ENCODE assay signal across 8 cellular contexts in genomic region chr11:8963569-8964323, GRCh38. TPM values are rescaled to one million over a fixed set of nuclear protein-coding genes. Genes with fewer than 3 reads are reported as not detected.
DNase-seq lines count a peak whose midpoint lies in the region; ATAC-seq, FAIRE-seq and TF ChIP-seq lines count a peak whose summit lies in the region.

No MANE protein-coding gene starts in this region.

- peaks cover 4% of the 10 kb centered on the region for H3K36me3 Mint-ChIP-seq in activated CD4-positive, alpha-beta T cell treated with anti-CD3 and anti-CD28 coated beads for 36 hours (ENCODE audit: low read depth)

- no TSS peak for BruUV-seq in HepG2 (replicated peaks; lab: Mats Ljungman, UMichigan)

- no peaks in the 10 kb centered on the region for H3K9me3 ChIP-seq in HepG2 (ENCODE audit: low read length)

- no peaks in the 10 kb centered on the region for H3K36me3 ChIP-seq in HepG2 (replicated peaks in 1 of 2; ENCODE audit: control insufficient read depth in 1 of 2, insufficient read depth in 2 of 2, low read length in 2 of 2)

- 11% methylated on average over 12 of the region's 39 CpGs for WGBS in HepG2 (ENCODE audit: low lambda C conversion rate)

- CTCF ChIA-PET in activated CD4-positive, alpha-beta T cell treated with anti-CD3 and anti-CD28 coated beads for 36 hours (lab: Charles Lee), result interaction anchor here (0.6 to 1.8 kb wide), 8 partner anchors 14 to 1690 kb away, joined by 3 to 9 read pairs (median 3); no protein-coding TSS in a partner anchor
- CTCF ChIA-PET in HepG2 (lab: Yijun Ruan, JAX; ENCODE audit: low intra/inter-chr PET ratio, low total read pairs), result no interaction called here

- ATAC-seq in GM18868 (IDR thresholded peaks at IDR 0.05; ENCODE audit: unreplicated experiment) (peak; percentile 64), HG03135 (IDR thresholded peaks at IDR 0.05; ENCODE audit: unreplicated experiment) (peak; percentile 65), HepG2 (peak; percentile 86)
- peak; percentile 81 for ATAC-seq in activated CD4-positive, alpha-beta T cell treated with anti-CD3 and anti-CD28 coated beads for 36 hours

- peaks cover 19% of the 10 kb centered on the region for H3K4me1 ChIP-seq in HepG2 (ENCODE audit: insufficient read depth, low read length)

- H3K4me2 ChIP-seq in HepG2 (ENCODE audit: low read depth, low read length), result peak overlapping the region; percentile 84

- TF ChIP-seq POLR2A in HepG2 (IDR thresholded peaks at IDR 0.05; ENCODE audit: insufficient read depth in 1 of 2, low read depth in 2 of 2, low read length in 2 of 2), result no peak

- H3K27me3 Mint-ChIP-seq in activated CD4-positive, alpha-beta T cell treated with anti-CD3 and anti-CD28 coated beads for 36 hours, result no peaks in the 10 kb centered on the region

- in situ Hi-C loops in ACHN (cut with HindIII; ENCODE audit: low pct_ligation_motif_present, low pct_unique_long_range_greater_than_20kb, low sequenced_read_pairs), result no loop called here
- in situ Hi-C loops in HepG2 (cut with HindIII; ENCODE audit: extremely low pct_ligation_motif_present, low pct_unique_long_range_greater_than_20kb), result loop anchor here (25.0 kb wide), 1 partner anchor 276 kb away; the partner anchor contains the start of genes RPL27A and TRIM66

- peaks cover 13% of the 10 kb centered on the region for H3K79me2 ChIP-seq in HepG2 (ENCODE audit: insufficient read depth, low read length)

- H3K27ac ChIP-seq in cingulate gyrus (ENCODE audit: low read depth, low read length) (peak overlapping the region; percentile 74), HepG2 (ENCODE audit: extremely low read length, insufficient read depth, low read length) (peak overlapping the region; percentile 88)

- no peak for TF ChIP-seq CTCF in HepG2 (CRISPR knock-in tag; IDR thresholded peaks at IDR 0.05)

- H2AFZ ChIP-seq in HepG2 (ENCODE audit: low read length), result no peak overlapping the region

- peak; percentile 73 for DNase-seq in ACHN
- peak; percentile 86 for DNase-seq in NCI-H2196 (lab: John Stamatoyannopoulos, UW; ENCODE audit: unreplicated experiment)
- peak; percentile 89 for DNase-seq in activated CD4-positive, alpha-beta T cell treated with anti-CD3 and anti-CD28 coated beads for 36 hours
- DNase-seq in HepG2 (ENCODE audit: low spot score), result peak; percentile 70
- peak; percentile 48 to 79 (median 52) for DNase-seq in stimulated activated CD4-positive, alpha-beta T cell treated with anti-CD3 and anti-CD28 coated beads, TNF-alpha, amount 100 ng/mL, for 24 hours (ENCODE audit: low read depth in 3 of 3)

- POLR2A ChIA-PET in activated CD4-positive, alpha-beta T cell treated with anti-CD3 and anti-CD28 coated beads for 36 hours (lab: Charles Lee), result interaction anchor here (0.6 to 1.1 kb wide), 3 partner anchors 40 to 337 kb away, joined by 3 to 4 read pairs (median 3); partner anchors contain the start of genes AKIP1 and NRIP3
- POLR2A ChIA-PET in HepG2 (lab: Yijun Ruan, JAX), result interaction anchor here (0.9 to 2.0 kb wide), 16 partner anchors 12 to 1845 kb away, joined by 3 to 12 read pairs (median 4); partner anchors contain the start of genes AKIP1, EIF4G2, RPL27A and TRIM66

- H3K9ac ChIP-seq in HepG2 (ENCODE audit: insufficient read depth, low read depth, low read length), result peak overlapping the region; percentile 86

- no peaks in the 10 kb centered on the region for H3K27me3 ChIP-seq in HepG2 (ENCODE audit: control insufficient read depth in 1 of 2, insufficient read depth in 2 of 2, low read length in 2 of 2)

- peak overlapping the region; percentile 89 for H3K27ac Mint-ChIP-seq in activated CD4-positive, alpha-beta T cell treated with anti-CD3 and anti-CD28 coated beads for 36 hours

- TF ChIP-seq EP300 in HepG2 (IDR thresholded peaks at IDR 0.05; ENCODE audit: low read depth in 2 of 2, low read length in 2 of 2) (no peak), HepG2 (CRISPR knock-in tag; IDR thresholded peaks at IDR 0.05; ENCODE audit: borderline replicate concordance) (no peak)

- H3K9me3 Mint-ChIP-seq in activated CD4-positive, alpha-beta T cell treated with anti-CD3 and anti-CD28 coated beads for 36 hours (ENCODE audit: low read depth), result no peaks in the 10 kb centered on the region

- no peak for TF ChIP-seq RAD21 in HepG2 (CRISPR knock-in tag; IDR thresholded peaks at IDR 0.05)

- FAIRE-seq in HepG2 (lab: Jason Lieb, UNC), result no peak

- intact Hi-C loops in activated CD4-positive, alpha-beta T cell treated with anti-CD3 and anti-CD28 coated beads for 36 hours (cut with DNase I, micrococcal nuclease), result loop anchor here (1.0 to 5.0 kb wide), 12 partner anchors 38 to 610 kb away; partner anchors contain the start of genes RPL27A (in 2 of the 2), TRIM66 (in 2 of the 2), AKIP1 (in 1 of the 2) and IPO7 (in 1 of the 2)
- intact Hi-C loops in HepG2 (cut with micrococcal nuclease; ENCODE audit: unreplicated experiment), result loop anchor here (1.0 to 5.0 kb wide), 3 partner anchors 53 to 276 kb away; partner anchors contain the start of gene AKIP1

- peak overlapping the region; percentile 86 to 93 (median 89) for H3K4me3 ChIP-seq in HepG2 (replicated peaks in 1 of 3; ENCODE audit: insufficient read depth in 1 of 3, low read depth in 2 of 3, low read length in 3 of 3)

- H4K20me1 ChIP-seq in HepG2 (ENCODE audit: insufficient read depth, low read length), result no peaks in the 10 kb centered on the region

- H3K4me3 Mint-ChIP-seq in activated CD4-positive, alpha-beta T cell treated with anti-CD3 and anti-CD28 coated beads for 36 hours, result peak overlapping the region; percentile 81

- peaks cover 32% of the 10 kb centered on the region for H3K4me1 Mint-ChIP-seq in activated CD4-positive, alpha-beta T cell treated with anti-CD3 and anti-CD28 coated beads for 36 hours

RNA-seq across cellular contexts. Expression of gene TMEM9B, which starts 0.5 kb away (rescaled TPM):
- total RNA-seq in activated CD4-positive, alpha-beta T cell treated with anti-CD3 and anti-CD28 coated beads for 36 hours, result 10 to 100 TPM in 1 of 2 experiments, 1 to 10 TPM in 1; 9.9 to 13.1 TPM
- total RNA-seq in HepG2 (2016; rRNA removed; fragmentation: Illumina TruSeq; extraction: Trizol), result 17.4 and 20.8 TPM in 2 replicates
- total RNA-seq in HepG2 (2016; cell fraction: cytosol; rRNA removed; fragmentation: Illumina TruSeq; extraction: Trizol; ENCODE audit: low read depth), result 12.2 and 14.3 TPM in 2 replicates
- 17.2 and 21.3 TPM in 2 replicates for total RNA-seq in HepG2 (2016; cell fraction: insoluble cytoplasmic fraction; rRNA removed; fragmentation: Illumina TruSeq; extraction: Trizol)
- total RNA-seq in HepG2 (2016; cell fraction: membrane; rRNA removed; fragmentation: Illumina TruSeq; extraction: Trizol), result 25.3 and 25.6 TPM in 2 replicates
- 13.8 and 15.3 TPM in 2 replicates for total RNA-seq in HepG2 (2016; cell fraction: nucleus; rRNA removed; fragmentation: Illumina TruSeq; extraction: Trizol)
- polyA plus RNA-seq in HepG2 (2011; rRNA removed), result 12.3 and 12.4 TPM in 2 replicates
- polyA plus RNA-seq in HepG2 (2011; cell fraction: cytosol; rRNA removed), result 6.4 and 13.3 TPM in 2 replicates
- 2.8 and 4.6 TPM in 2 replicates for polyA plus RNA-seq in HepG2 (2011; cell fraction: nucleus; rRNA removed)
- 13.0 and 19.3 TPM in 2 replicates for polyA plus RNA-seq in HepG2 (2012)
- 14.7 and 19.1 TPM in 2 replicates for polyA plus RNA-seq in HepG2 (2016; cell fraction: cytosol; fragmentation: Illumina TruSeq; extraction: Trizol; ENCODE audit: low read depth)
- 21.0 and 21.7 TPM in 2 replicates for polyA plus RNA-seq in HepG2 (2016; cell fraction: insoluble cytoplasmic fraction; fragmentation: Illumina TruSeq; extraction: Trizol; ENCODE audit: low read depth)
- 23.1 and 24.9 TPM in 2 replicates for polyA plus RNA-seq in HepG2 (2016; cell fraction: membrane; fragmentation: Illumina TruSeq; extraction: Trizol; ENCODE audit: low read depth)
- 24.7 and 25.5 TPM in 2 replicates for polyA plus RNA-seq in HepG2 (2016; cell fraction: nucleus; fragmentation: Illumina TruSeq; extraction: Trizol; ENCODE audit: insufficient read depth, low read depth)
- 5.0 and 18.1 TPM in 2 replicates for polyA minus RNA-seq in HepG2 (2011; rRNA and poly(A)+ RNA removed; ENCODE audit: low replicate concordance)
- polyA minus RNA-seq in HepG2 (2011; cell fraction: cytosol; rRNA and poly(A)+ RNA removed), result 3.5 and 4.5 TPM in 2 replicates
- polyA minus RNA-seq in HepG2 (2011; cell fraction: nucleus; rRNA and poly(A)+ RNA removed), result 5.5 and 6.5 TPM in 2 replicates

RNA-seq across cellular contexts. Expression of gene ASCL3, which starts 20.9 kb away (rescaled TPM):
- total RNA-seq in activated CD4-positive, alpha-beta T cell treated with anti-CD3 and anti-CD28 coated beads for 36 hours, result not detected
- not detected in 2 replicates for total RNA-seq in HepG2 (2016; rRNA removed; fragmentation: Illumina TruSeq; extraction: Trizol)
- not detected in 2 replicates for total RNA-seq in HepG2 (2016; cell fraction: cytosol; rRNA removed; fragmentation: Illumina TruSeq; extraction: Trizol; ENCODE audit: low read depth)
- total RNA-seq in HepG2 (2016; cell fraction: insoluble cytoplasmic fraction; rRNA removed; fragmentation: Illumina TruSeq; extraction: Trizol), result not detected in 2 replicates
- total RNA-seq in HepG2 (2016; cell fraction: membrane; rRNA removed; fragmentation: Illumina TruSeq; extraction: Trizol), result not detected in 2 replicates
- not detected in 2 replicates for total RNA-seq in HepG2 (2016; cell fraction: nucleus; rRNA removed; fragmentation: Illumina TruSeq; extraction: Trizol)
- not detected in 2 replicates for polyA plus RNA-seq in HepG2 (2011; rRNA removed)
- not detected in 2 replicates for polyA plus RNA-seq in HepG2 (2011; cell fraction: cytosol; rRNA removed)
- polyA plus RNA-seq in HepG2 (2011; cell fraction: nucleus; rRNA removed), result not detected in 2 replicates
- not detected in 2 replicates for polyA plus RNA-seq in HepG2 (2012)
- polyA plus RNA-seq in HepG2 (2016; cell fraction: cytosol; fragmentation: Illumina TruSeq; extraction: Trizol; ENCODE audit: low read depth), result not detected in 2 replicates
- polyA plus RNA-seq in HepG2 (2016; cell fraction: insoluble cytoplasmic fraction; fragmentation: Illumina TruSeq; extraction: Trizol; ENCODE audit: low read depth), result not detected in 2 replicates
- polyA plus RNA-seq in HepG2 (2016; cell fraction: membrane; fragmentation: Illumina TruSeq; extraction: Trizol; ENCODE audit: low read depth), result not detected in 2 replicates
- polyA plus RNA-seq in HepG2 (2016; cell fraction: nucleus; fragmentation: Illumina TruSeq; extraction: Trizol; ENCODE audit: insufficient read depth, low read depth), result not detected in 2 replicates
- not detected in 2 replicates for polyA minus RNA-seq in HepG2 (2011; rRNA and poly(A)+ RNA removed; ENCODE audit: low replicate concordance)
- not detected in 2 replicates for polyA minus RNA-seq in HepG2 (2011; cell fraction: cytosol; rRNA and poly(A)+ RNA removed)
- polyA minus RNA-seq in HepG2 (2011; cell fraction: nucleus; rRNA and poly(A)+ RNA removed), result not detected in 2 replicates

RNA-seq across cellular contexts. Expression of gene C11orf16, which starts 31.0 kb away (rescaled TPM):
- total RNA-seq in activated CD4-positive, alpha-beta T cell treated with anti-CD3 and anti-CD28 coated beads for 36 hours, result not detected
- total RNA-seq in HepG2 (2016; rRNA removed; fragmentation: Illumina TruSeq; extraction: Trizol), result not detected in 2 replicates
- total RNA-seq in HepG2 (2016; cell fraction: cytosol; rRNA removed; fragmentation: Illumina TruSeq; extraction: Trizol; ENCODE audit: low read depth), result not detected in 2 replicates
- total RNA-seq in HepG2 (2016; cell fraction: insoluble cytoplasmic fraction; rRNA removed; fragmentation: Illumina TruSeq; extraction: Trizol), result not detected in 2 replicates
- not detected in 2 replicates for total RNA-seq in HepG2 (2016; cell fraction: membrane; rRNA removed; fragmentation: Illumina TruSeq; extraction: Trizol)
- not detected in 2 replicates for total RNA-seq in HepG2 (2016; cell fraction: nucleus; rRNA removed; fragmentation: Illumina TruSeq; extraction: Trizol)
- polyA plus RNA-seq in HepG2 (2011; rRNA removed), result not detected in 2 replicates
- polyA plus RNA-seq in HepG2 (2011; cell fraction: cytosol; rRNA removed), result not detected in 2 replicates
- not detected in 2 replicates for polyA plus RNA-seq in HepG2 (2011; cell fraction: nucleus; rRNA removed)
- polyA plus RNA-seq in HepG2 (2012), result not detected in 2 replicates
- polyA plus RNA-seq in HepG2 (2016; cell fraction: cytosol; fragmentation: Illumina TruSeq; extraction: Trizol; ENCODE audit: low read depth), result not detected in 2 replicates
- not detected in 2 replicates for polyA plus RNA-seq in HepG2 (2016; cell fraction: insoluble cytoplasmic fraction; fragmentation: Illumina TruSeq; extraction: Trizol; ENCODE audit: low read depth)
- not detected in 2 replicates for polyA plus RNA-seq in HepG2 (2016; cell fraction: membrane; fragmentation: Illumina TruSeq; extraction: Trizol; ENCODE audit: low read depth)
- polyA plus RNA-seq in HepG2 (2016; cell fraction: nucleus; fragmentation: Illumina TruSeq; extraction: Trizol; ENCODE audit: insufficient read depth, low read depth), result not detected in 2 replicates
- polyA minus RNA-seq in HepG2 (2011; rRNA and poly(A)+ RNA removed; ENCODE audit: low replicate concordance), result not detected in 2 replicates
- not detected in 2 replicates for polyA minus RNA-seq in HepG2 (2011; cell fraction: cytosol; rRNA and poly(A)+ RNA removed)
- polyA minus RNA-seq in HepG2 (2011; cell fraction: nucleus; rRNA and poly(A)+ RNA removed), result not detected in 2 replicates

RNA-seq across cellular contexts. Expression of gene NRIP3, which starts 40.1 kb away (rescaled TPM):
- total RNA-seq in activated CD4-positive, alpha-beta T cell treated with anti-CD3 and anti-CD28 coated beads for 36 hours, result 1 to 10 TPM; 2.1 to 2.2 TPM
- 0.07 and 0.24 TPM in 2 replicates for total RNA-seq in HepG2 (2016; rRNA removed; fragmentation: Illumina TruSeq; extraction: Trizol)
- total RNA-seq in HepG2 (2016; cell fraction: cytosol; rRNA removed; fragmentation: Illumina TruSeq; extraction: Trizol; ENCODE audit: low read depth), result not detected in 2 replicates
- total RNA-seq in HepG2 (2016; cell fraction: insoluble cytoplasmic fraction; rRNA removed; fragmentation: Illumina TruSeq; extraction: Trizol), result 0.04 and 0.06 TPM in 2 replicates
- total RNA-seq in HepG2 (2016; cell fraction: membrane; rRNA removed; fragmentation: Illumina TruSeq; extraction: Trizol), result 0.07 and 0.12 TPM in 2 replicates
- total RNA-seq in HepG2 (2016; cell fraction: nucleus; rRNA removed; fragmentation: Illumina TruSeq; extraction: Trizol), result not detected in 2 replicates
- polyA plus RNA-seq in HepG2 (2011; rRNA removed), result 0.03 and 0.04 TPM in 2 replicates
- polyA plus RNA-seq in HepG2 (2011; cell fraction: cytosol; rRNA removed), result 0.04 and 0.06 TPM in 2 replicates
- polyA plus RNA-seq in HepG2 (2011; cell fraction: nucleus; rRNA removed), result 0.05 and 0.19 TPM in 2 replicates
- polyA plus RNA-seq in HepG2 (2012), result 0.07 and 0.12 TPM in 2 replicates
- not detected in 2 replicates for polyA plus RNA-seq in HepG2 (2016; cell fraction: cytosol; fragmentation: Illumina TruSeq; extraction: Trizol; ENCODE audit: low read depth)
- polyA plus RNA-seq in HepG2 (2016; cell fraction: insoluble cytoplasmic fraction; fragmentation: Illumina TruSeq; extraction: Trizol; ENCODE audit: low read depth), result not detected in 2 replicates
- not detected in 2 replicates for polyA plus RNA-seq in HepG2 (2016; cell fraction: membrane; fragmentation: Illumina TruSeq; extraction: Trizol; ENCODE audit: low read depth)
- not detected in 2 replicates for polyA plus RNA-seq in HepG2 (2016; cell fraction: nucleus; fragmentation: Illumina TruSeq; extraction: Trizol; ENCODE audit: insufficient read depth, low read depth)
- polyA minus RNA-seq in HepG2 (2011; rRNA and poly(A)+ RNA removed; ENCODE audit: low replicate concordance), result 0.06 TPM in 1 of 2 replicates, not detected in the other
- not detected in 2 replicates for polyA minus RNA-seq in HepG2 (2011; cell fraction: cytosol; rRNA and poly(A)+ RNA removed)
- not detected in 2 replicates for polyA minus RNA-seq in HepG2 (2011; cell fraction: nucleus; rRNA and poly(A)+ RNA removed)

RNA-seq across cellular contexts. Expression of gene AKIP1, which starts 52.8 kb away (rescaled TPM):
- 10 to 100 TPM; 29.8 to 32.2 TPM for total RNA-seq in activated CD4-positive, alpha-beta T cell treated with anti-CD3 and anti-CD28 coated beads for 36 hours
- 20.3 and 21.6 TPM in 2 replicates for total RNA-seq in HepG2 (2016; rRNA removed; fragmentation: Illumina TruSeq; extraction: Trizol)
- 10.8 and 10.9 TPM in 2 replicates for total RNA-seq in HepG2 (2016; cell fraction: cytosol; rRNA removed; fragmentation: Illumina TruSeq; extraction: Trizol; ENCODE audit: low read depth)
- total RNA-seq in HepG2 (2016; cell fraction: insoluble cytoplasmic fraction; rRNA removed; fragmentation: Illumina TruSeq; extraction: Trizol), result 18.6 and 21.9 TPM in 2 replicates
- total RNA-seq in HepG2 (2016; cell fraction: membrane; rRNA removed; fragmentation: Illumina TruSeq; extraction: Trizol), result 12.8 and 14.4 TPM in 2 replicates
- 7.1 and 11.6 TPM in 2 replicates for total RNA-seq in HepG2 (2016; cell fraction: nucleus; rRNA removed; fragmentation: Illumina TruSeq; extraction: Trizol)
- polyA plus RNA-seq in HepG2 (2011; rRNA removed), result 10.0 and 11.8 TPM in 2 replicates
- polyA plus RNA-seq in HepG2 (2011; cell fraction: cytosol; rRNA removed), result 11.3 and 13.1 TPM in 2 replicates
- polyA plus RNA-seq in HepG2 (2011; cell fraction: nucleus; rRNA removed), result 4.0 and 6.6 TPM in 2 replicates
- 8.0 and 8.7 TPM in 2 replicates for polyA plus RNA-seq in HepG2 (2012)
- polyA plus RNA-seq in HepG2 (2016; cell fraction: cytosol; fragmentation: Illumina TruSeq; extraction: Trizol; ENCODE audit: low read depth), result 10.0 and 10.5 TPM in 2 replicates
- polyA plus RNA-seq in HepG2 (2016; cell fraction: insoluble cytoplasmic fraction; fragmentation: Illumina TruSeq; extraction: Trizol; ENCODE audit: low read depth), result 27.2 and 31.0 TPM in 2 replicates
- 10.9 and 12.6 TPM in 2 replicates for polyA plus RNA-seq in HepG2 (2016; cell fraction: membrane; fragmentation: Illumina TruSeq; extraction: Trizol; ENCODE audit: low read depth)
- 14.8 and 19.7 TPM in 2 replicates for polyA plus RNA-seq in HepG2 (2016; cell fraction: nucleus; fragmentation: Illumina TruSeq; extraction: Trizol; ENCODE audit: insufficient read depth, low read depth)
- polyA minus RNA-seq in HepG2 (2011; rRNA and poly(A)+ RNA removed; ENCODE audit: low replicate concordance), result 2.1 and 11.4 TPM in 2 replicates
- 4.8 and 10.5 TPM in 2 replicates for polyA minus RNA-seq in HepG2 (2011; cell fraction: cytosol; rRNA and poly(A)+ RNA removed)
- 4.4 and 5.3 TPM in 2 replicates for polyA minus RNA-seq in HepG2 (2011; cell fraction: nucleus; rRNA and poly(A)+ RNA removed)

Comparison
In these comparisons a context has a peak if more than half of its experiments do, and no peak if none do; other contexts are left out.
1. Peak in every context shown above with its lines: DNase-seq, ATAC-seq, H3K4me3 ChIP-seq and H3K27ac ChIP-seq.